ENCODE assay signal across 33 cellular contexts in genomic region chr16:6864244-6864643, GRCh38.
"Had no signal": no experiment of that assay in that cellular context is flagged by ENCODE, and none has a peak within 500 bp of the region (broad histone marks: within the 10 kb centered on the region; RNA-seq: fewer than 3 reads in every experiment).

No MANE protein-coding gene starts in this region.

- H3K9me3 ChIP-seq: adrenal gland, body of pancreas, breast epithelium had no signal

- H3K4me1 Mint-ChIP-seq: activated B cell treated with CpG ODN at 0.5 μM for 24 hours; activated CD4-positive, alpha-beta T cell treated with anti-CD3 and anti-CD28 coated beads, Interleukin-2, amount 10 ng/mL, durations not matched to agents 24 days and 14 days; activated naive CD8-positive, alpha-beta T cell treated with anti-CD3 and anti-CD28 coated beads for 36 hours; activated T-helper 17 cell treated with anti-CD3 and anti-CD28 coated beads, Interleukin-2, amount 50 U/mL, for 72 hours; T-cell; T-helper 17 cell had no signal

- ATAC-seq: activated CD8-positive, alpha-beta T cell treated with anti-CD3 and anti-CD28 coated beads for 36 hours; activated naive CD4-positive, alpha-beta T cell treated with anti-CD3 and anti-CD28 coated beads, Interleukin-2, amount 50 U/mL, for 72 hours; activated T-cell treated with anti-CD3 and anti-CD28 coated beads, Interleukin-2, amount 50 U/mL, for 4 hours; activated T-cell treated with anti-CD3 and anti-CD28 coated beads, Interleukin-2, amount 50 U/mL, for 72 hours; activated T-helper 17 cell treated with anti-CD3 and anti-CD28 coated beads, Interleukin-2, amount 50 U/mL, for 72 hours; body of pancreas; T-cell; T-helper 17 cell had no signal

- DNase-seq: activated B cell treated with CpG ODN at 0.5 μM for 24 hours; activated CD4-positive, alpha-beta memory T cell treated with anti-CD3 and anti-CD28 coated beads for 36 hours; activated CD4-positive, alpha-beta T cell treated with anti-CD3 and anti-CD28 coated beads for 4 hours; activated CD4-positive, alpha-beta T cell treated with anti-CD3 and anti-CD28 coated beads, Interleukin-2, amount 10 ng/mL, durations not matched to agents 24 days and 14 days; activated CD4-positive, alpha-beta T cell treated with anti-CD3 and anti-CD28 coated beads, Interleukin-2, amount 50 U/mL, for 1 hour; activated CD4-positive, alpha-beta T cell treated with anti-CD3 and anti-CD28 coated beads, Interleukin-2, amount 50 U/mL, for 4 hours; activated CD4-positive, CD25-positive, alpha-beta regulatory T cell treated with anti-CD3 and anti-CD28 coated beads, Interleukin-2, amount 50 U/mL, for 72 hours; activated CD8-positive, alpha-beta memory T cell treated with anti-CD3 and anti-CD28 coated beads, Interleukin-2, amount 50 U/mL, for 4 hours; activated CD8-positive, alpha-beta T cell treated with anti-CD3 and anti-CD28 coated beads for 36 hours; activated effector memory CD4-positive, alpha-beta T cell treated with anti-CD3 and anti-CD28 coated beads, Interleukin-2, amount 50 U/mL, for 16 hours; activated gamma-delta T cell treated with Interleukin-2 at 50 U/mL for 16 hours; activated naive CD4-positive, alpha-beta T cell; activated naive CD4-positive, alpha-beta T cell treated with anti-CD3 and anti-CD28 coated beads for 36 hours; activated naive CD4-positive, alpha-beta T cell treated with anti-CD3 and anti-CD28 coated beads, Interleukin-2, amount 50 U/mL, for 16 hours; activated naive CD8-positive, alpha-beta T cell treated with anti-CD3 and anti-CD28 coated beads for 36 hours; activated T-cell treated with anti-CD3 and anti-CD28 coated beads for 4 hours; activated T-cell treated with anti-CD3 and anti-CD28 coated beads, Interleukin-2, amount 50 U/mL, for 1 hour; activated T-cell treated with anti-CD3 and anti-CD28 coated beads, Interleukin-2, amount 50 U/mL, for 4 hours; activated T-cell treated with anti-CD3 and anti-CD28 coated beads, Interleukin-2, amount 50 U/mL, for 72 hours; adrenal gland; amniotic stem cell; aorta; body of pancreas; brain microvascular endothelial cell; central memory CD4-positive, alpha-beta T cell; T-cell; T-helper 17 cell; T-helper 9 cell had no signal

- H3K4me1 ChIP-seq: adrenal gland, body of pancreas, breast epithelium had no signal

- H3K9me3 Mint-ChIP-seq: activated B cell treated with CpG ODN at 0.5 μM for 24 hours had no signal

- H3K27me3 ChIP-seq: adrenal gland, body of pancreas, brain microvascular endothelial cell, breast epithelium had no signal

- H3K4me3 Mint-ChIP-seq: activated B cell treated with CpG ODN at 0.5 μM for 24 hours; activated CD4-positive, alpha-beta memory T cell treated with anti-CD3 and anti-CD28 coated beads for 36 hours; activated CD4-positive, alpha-beta T cell treated with anti-CD3 and anti-CD28 coated beads, Interleukin-2, amount 10 ng/mL, durations not matched to agents 24 days and 14 days; activated CD8-positive, alpha-beta T cell treated with anti-CD3 and anti-CD28 coated beads for 36 hours; activated naive CD4-positive, alpha-beta T cell treated with anti-CD3 and anti-CD28 coated beads for 36 hours; activated naive CD8-positive, alpha-beta T cell treated with anti-CD3 and anti-CD28 coated beads for 36 hours; activated T-cell treated with anti-CD3 and anti-CD28 coated beads, Interleukin-2, amount 50 U/mL, for 4 hours; activated T-cell treated with anti-CD3 and anti-CD28 coated beads, Interleukin-2, amount 50 U/mL, for 72 hours; activated T-helper 1 cell treated with anti-CD3 and anti-CD28 coated beads, Interleukin-12 subunit alpha, Interleukin-12 subunit beta, Interleukin-2, Interleukin-4 antibody, amounts not matched to agents 30 ng/mL and 10 ng/mL and 1 ng/mL, durations not matched to agents 14 hours and 24 hours and 36 hours; activated T-helper 17 cell treated with anti-CD3 and anti-CD28 coated beads, Interleukin-2, amount 50 U/mL, for 72 hours; T-cell; T-helper 17 cell had no signal

- H3K36me3 ChIP-seq: adrenal gland, brain microvascular endothelial cell, breast epithelium had no signal

- H3K4me3 ChIP-seq: adrenal gland, body of pancreas, breast epithelium had no signal

- H3K27ac Mint-ChIP-seq: activated B cell treated with CpG ODN at 0.5 μM for 24 hours; activated CD4-positive, alpha-beta memory T cell treated with anti-CD3 and anti-CD28 coated beads for 36 hours; activated CD4-positive, alpha-beta T cell treated with anti-CD3 and anti-CD28 coated beads, Interleukin-2, amount 10 ng/mL, durations not matched to agents 24 days and 14 days; activated CD8-positive, alpha-beta T cell treated with anti-CD3 and anti-CD28 coated beads for 36 hours; activated naive CD4-positive, alpha-beta T cell treated with anti-CD3 and anti-CD28 coated beads for 36 hours; activated naive CD4-positive, alpha-beta T cell treated with anti-CD3 and anti-CD28 coated beads, Interleukin-2, amount 50 U/mL, for 72 hours; activated naive CD8-positive, alpha-beta T cell treated with anti-CD3 and anti-CD28 coated beads for 36 hours; activated T-cell treated with anti-CD3 and anti-CD28 coated beads, Interleukin-2, amount 50 U/mL, for 72 hours; activated T-helper 1 cell treated with anti-CD3 and anti-CD28 coated beads, Interleukin-12 subunit alpha, Interleukin-12 subunit beta, Interleukin-2, Interleukin-4 antibody, amounts not matched to agents 30 ng/mL and 10 ng/mL and 1 ng/mL, durations not matched to agents 14 hours and 24 hours and 36 hours; activated T-helper 17 cell treated with anti-CD3 and anti-CD28 coated beads, Interleukin-2, amount 50 U/mL, for 72 hours; T-cell; T-helper 17 cell had no signal

- H3K27me3 Mint-ChIP-seq: activated B cell treated with CpG ODN at 0.5 μM for 24 hours; activated CD4-positive, alpha-beta memory T cell treated with anti-CD3 and anti-CD28 coated beads for 36 hours; activated CD4-positive, alpha-beta T cell treated with anti-CD3 and anti-CD28 coated beads, Interleukin-2, amount 10 ng/mL, durations not matched to agents 24 days and 14 days; activated CD8-positive, alpha-beta T cell treated with anti-CD3 and anti-CD28 coated beads for 36 hours; activated naive CD8-positive, alpha-beta T cell treated with anti-CD3 and anti-CD28 coated beads for 36 hours; activated T-helper 17 cell treated with anti-CD3 and anti-CD28 coated beads, Interleukin-2, amount 50 U/mL, for 72 hours; T-cell; T-helper 17 cell had no signal

- H3K27ac ChIP-seq: body of pancreas, brain microvascular endothelial cell, breast epithelium, VCaP had no signal

- H3K36me3 Mint-ChIP-seq: activated CD4-positive, alpha-beta memory T cell treated with anti-CD3 and anti-CD28 coated beads for 36 hours; activated naive CD4-positive, alpha-beta T cell treated with anti-CD3 and anti-CD28 coated beads, Interleukin-2, amount 50 U/mL, for 72 hours; activated naive CD8-positive, alpha-beta T cell treated with anti-CD3 and anti-CD28 coated beads for 36 hours; T-cell had no signal
